In the genomic region with DNA sequence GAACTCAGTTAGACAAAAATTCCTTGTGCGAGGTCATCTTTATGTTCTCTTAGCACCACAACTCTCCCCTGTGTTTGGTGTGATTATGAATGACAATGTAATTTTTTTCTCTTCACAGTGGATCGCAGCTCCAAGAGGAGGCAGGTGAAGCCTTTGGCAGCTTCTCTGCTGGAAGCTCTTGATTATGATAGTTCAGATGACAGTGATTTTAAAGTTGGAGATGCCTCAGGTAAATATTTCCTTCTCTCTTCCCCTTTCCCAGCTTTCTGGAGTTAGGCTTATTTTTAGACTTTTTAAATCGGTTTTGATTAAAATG, we compare ENCODE assay signal across 1 cellular context.
A peak's percentile ranks its signal among the peaks of the same experiment; 100 is the strongest.
TF ChIP-seq lines count a peak whose summit lies in the region.

No MANE protein-coding gene starts in this region.

TF ChIP-seq in HepG2, 621 proteins besides CTCF, POLR2A, EP300 and RAD21:
- TF ChIP-seq ZSCAN25 (CRISPR knock-in tag; IDR thresholded peaks at IDR 0.05): 0 out of 2 replicates have a peak, but pooled peaks have one; percentile 2
- 0 out of 2 replicates have a peak, but pooled peaks have one; percentile 2 for TF ChIP-seq KAT8 (CRISPR knock-in tag; IDR thresholded peaks at IDR 0.05)
- no peak for TF ChIP-seq ZNF235 (CRISPR knock-in tag; IDR thresholded peaks at IDR 0.05; ENCODE audit: borderline replicate concordance)
- TF ChIP-seq SALL2 (CRISPR knock-in tag; IDR thresholded peaks at IDR 0.05): no peak
